ENCODE assay signal across 1 cellular context in the genomic region with DNA sequence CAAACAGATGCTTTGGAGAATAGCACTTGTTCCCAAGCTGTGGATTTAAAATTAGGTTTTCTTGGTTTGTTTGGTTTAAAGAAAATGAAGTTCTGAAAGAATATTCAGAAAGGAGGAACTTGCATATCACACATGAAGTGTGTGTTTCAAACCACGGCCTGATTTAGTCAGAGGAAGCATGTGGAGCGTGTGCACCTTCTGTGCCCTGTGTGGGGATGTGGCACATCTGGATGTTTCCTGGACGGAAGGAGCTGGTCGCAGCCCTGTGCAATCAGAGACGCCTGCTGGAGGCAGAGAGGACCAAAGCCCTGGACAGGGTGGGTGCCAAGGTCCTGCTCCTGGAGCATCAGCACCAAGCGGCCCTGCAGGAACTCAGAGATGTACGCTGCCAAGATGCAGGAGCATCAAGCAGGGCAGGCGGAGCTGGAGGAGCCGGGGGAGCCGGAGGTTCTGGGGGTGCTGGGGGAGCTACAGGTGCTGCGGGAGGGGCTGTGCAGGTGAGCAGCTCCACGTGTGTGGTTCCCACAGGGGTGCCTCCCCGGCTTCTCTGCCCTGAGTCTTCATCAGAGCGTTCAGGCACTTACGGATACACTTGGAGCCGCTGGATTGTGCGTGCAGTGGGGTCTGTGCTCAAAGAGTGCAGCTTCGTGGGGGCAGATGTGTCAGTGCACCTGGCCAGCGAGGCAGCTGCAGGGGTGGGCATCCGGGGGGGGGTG.
TF ChIP-seq lines count a peak whose summit lies in the region.

No MANE protein-coding gene starts in this region.

TF ChIP-seq in HepG2, 621 proteins besides CTCF, POLR2A, EP300 and RAD21:
- TF ChIP-seq PAWR (CRISPR knock-in tag; IDR thresholded peaks at IDR 0.05; ENCODE audit: borderline replicate concordance) (no peak), RBAK (CRISPR knock-in tag; IDR thresholded peaks at IDR 0.05) (no peak), PTBP1 (IDR thresholded peaks at IDR 0.05; ENCODE audit: low read depth, low read length, poor library complexity, severe bottlenecking) (no peak), REPIN1 (CRISPR knock-in tag; IDR thresholded peaks at IDR 0.05; ENCODE audit: borderline replicate concordance, low read depth) (no peak), NCOR1 (IDR thresholded peaks at IDR 0.05; ENCODE audit: borderline replicate concordance, low read length) (no peak), SNAPC2 (CRISPR knock-in tag; IDR thresholded peaks at IDR 0.05) (no peak)
